In the genomic region with DNA sequence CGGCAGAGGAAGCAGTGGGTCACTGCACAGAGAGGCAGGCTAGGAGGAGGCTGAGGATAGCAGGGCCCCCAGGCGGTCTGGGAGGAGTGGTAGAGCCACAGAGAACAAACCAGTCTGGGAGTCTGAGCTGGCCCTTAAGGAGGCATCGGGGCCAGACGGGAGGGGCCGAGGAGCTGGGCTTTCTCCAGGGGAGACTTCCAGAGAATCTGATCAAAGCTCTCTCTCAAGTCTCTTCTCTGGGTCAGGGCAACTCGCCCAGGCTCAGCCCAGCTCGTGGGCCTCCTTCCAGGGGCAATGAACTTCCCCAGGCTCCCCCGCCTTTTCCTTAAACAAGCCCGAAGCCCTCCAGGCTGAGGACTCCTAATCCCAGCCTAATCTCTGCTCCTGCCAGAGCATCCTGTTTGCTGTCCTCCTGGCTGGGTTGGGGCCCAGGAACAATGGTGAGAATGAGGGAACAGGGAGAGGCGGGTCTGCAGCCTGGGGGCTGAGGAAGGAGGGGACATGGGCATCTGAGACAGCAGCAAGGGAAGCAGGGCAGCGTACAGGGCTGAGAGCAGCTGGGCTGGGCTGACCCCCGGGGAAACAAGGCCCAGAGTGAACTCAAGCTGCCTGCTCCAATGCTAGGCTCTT, we compare ENCODE assay signal across 13 cellular contexts.
DNase-seq lines count a peak whose midpoint lies in the region; ATAC-seq, FAIRE-seq and TF ChIP-seq lines count a peak whose summit lies in the region.
"Had no signal": no experiment of that assay in that cellular context is flagged by ENCODE, and none has a peak within 500 bp of the region (broad histone marks: within the 10 kb centered on the region; RNA-seq: fewer than 3 reads in every experiment).

No MANE protein-coding gene starts in this region.

- DNase-seq in right lobe of liver (peak in 1 of 3 donors; percentile 30), HepG2 (ENCODE audit: low spot score) (no peak), globus pallidus (ENCODE audit: low spot score) (peak; percentile 54), NCI-H510A (lab: John Stamatoyannopoulos, UW) (no peak), NCI-H1930 (lab: John Stamatoyannopoulos, UW) (no peak), brain microvascular endothelial cell (no peak), DMS79 (lab: John Stamatoyannopoulos, UW) (no peak)
- DNase-seq: activated T-cell treated with anti-CD3 and anti-CD28 coated beads, Interleukin-2, amount 50 U/mL, for 48 hours; foreskin fibroblast; NCI-H1436 treated with DMSO at 0.1 percent for 48 hours had no signal

- no peaks in the 10 kb centered on the region for H3K27me3 ChIP-seq in right lobe of liver
- H3K27me3 ChIP-seq in HepG2 (ENCODE audit: control insufficient read depth in 1 of 2, insufficient read depth in 2 of 2, low read length in 2 of 2): peaks cover 0 to 4% of the 10 kb centered on the region in 2 experiments; a peak in 2 of 5 replicates
- H3K27me3 ChIP-seq in brain microvascular endothelial cell (replicated peaks): peaks cover 2% of the 10 kb centered on the region
- H3K27me3 ChIP-seq: Peyer's patch had no signal

- CTCF ChIA-PET in HepG2 (lab: Yijun Ruan, JAX; ENCODE audit: low intra/inter-chr PET ratio, low total read pairs): no interaction called here

- peak overlapping the region; percentile 56 to 89 (median 81) for H3K27ac Mint-ChIP-seq in nephron

- H3K79me2 ChIP-seq in HepG2 (ENCODE audit: insufficient read depth, low read length): no peaks in the 10 kb centered on the region

- H3K36me3 ChIP-seq in right lobe of liver (no peaks in the 10 kb centered on the region), HepG2 (replicated peaks in 1 of 2; ENCODE audit: control insufficient read depth in 1 of 2, insufficient read depth in 2 of 2, low read length in 2 of 2) (no peaks in the 10 kb centered on the region), brain microvascular endothelial cell (replicated peaks) (no peaks in the 10 kb centered on the region)
- H3K36me3 ChIP-seq: Peyer's patch had no signal

- TF ChIP-seq CTCF in right lobe of liver (IDR thresholded peaks at IDR 0.05) (no peak), HepG2 (CRISPR knock-in tag; IDR thresholded peaks at IDR 0.05) (no peak), nephron (IDR thresholded peaks at IDR 0.05; ENCODE audit: unreplicated experiment in 3 of 3) (no peak), brain microvascular endothelial cell (IDR thresholded peaks at IDR 0.05; ENCODE audit: low read depth, low read length, missing control alignments) (no peak)

- H4K20me1 ChIP-seq in HepG2 (ENCODE audit: insufficient read depth, low read length): no peaks in the 10 kb centered on the region

- peaks cover 32% of the 10 kb centered on the region for H3K4me1 Mint-ChIP-seq in nephron

- H3K4me1 ChIP-seq in right lobe of liver (no peaks in the 10 kb centered on the region), HepG2 (ENCODE audit: insufficient read depth, low read length) (no peaks in the 10 kb centered on the region)

- no peak overlapping the region for H3K4me2 ChIP-seq in HepG2 (ENCODE audit: low read depth, low read length)

- no TSS peak for BruUV-seq in HepG2 (replicated peaks; lab: Mats Ljungman, UMichigan)

- TF ChIP-seq EP300 in HepG2 (IDR thresholded peaks at IDR 0.05; ENCODE audit: low read depth in 2 of 2, low read length in 2 of 2) (no peak), HepG2 (CRISPR knock-in tag; IDR thresholded peaks at IDR 0.05; ENCODE audit: borderline replicate concordance) (no peak)

- in situ Hi-C loops in HepG2 (cut with HindIII; ENCODE audit: extremely low pct_ligation_motif_present, low pct_unique_long_range_greater_than_20kb) (no loop called here), brain microvascular endothelial cell (cut with HindIII; ENCODE audit: low pct_ligation_motif_present, low sequenced_read_pairs) (no loop called here)

- H3K9me3 ChIP-seq in right lobe of liver (no peaks in the 10 kb centered on the region), HepG2 (ENCODE audit: low read length) (peaks cover 6% of the 10 kb centered on the region)
- H3K9me3 ChIP-seq: Peyer's patch had no signal

- no peak for FAIRE-seq in HepG2 (lab: Jason Lieb, UNC)
- FAIRE-seq: bronchial epithelial cell had no signal

- H3K9ac ChIP-seq in HepG2 (ENCODE audit: insufficient read depth, low read depth, low read length): no peak overlapping the region

- H3K36me3 Mint-ChIP-seq in nephron (ENCODE audit: low read depth): no peaks in the 10 kb centered on the region

- ATAC-seq in right lobe of liver: peak; percentile 37 to 65 (median 50)
- ATAC-seq in HepG2: no peak; the same call in 2 of the 3 replicates

- no peak overlapping the region for H3K4me3 Mint-ChIP-seq in nephron

- intact Hi-C loops in right lobe of liver (cut with DNase I) (no loop called here), HepG2 (cut with micrococcal nuclease; ENCODE audit: unreplicated experiment) (no loop called here)

- H2AFZ ChIP-seq in HepG2 (ENCODE audit: low read length): no peak overlapping the region

- WGBS in right lobe of liver (ENCODE audit: insufficient coverage, low coverage, low lambda C conversion rate, missing lambda C conversion rate): 11% methylated on average over 4 of the region's 12 CpGs
- WGBS in HepG2 (ENCODE audit: low lambda C conversion rate): 13% methylated on average over 12 of the region's 12 CpGs

- H3K9me3 Mint-ChIP-seq in nephron: peaks cover 8% of the 10 kb centered on the region

- TF ChIP-seq POLR2A in right lobe of liver (IDR thresholded peaks at IDR 0.05) (no peak), HepG2 (IDR thresholded peaks at IDR 0.05; ENCODE audit: insufficient read depth in 1 of 2, low read depth in 2 of 2, low read length in 2 of 2) (no peak)

- TF ChIP-seq RAD21 in HepG2 (CRISPR knock-in tag; IDR thresholded peaks at IDR 0.05): no peak

- peaks cover 7% of the 10 kb centered on the region for H3K27me3 Mint-ChIP-seq in nephron (ENCODE audit: low read depth)

- no peak overlapping the region for H3K4me3 ChIP-seq in right lobe of liver
- no peak overlapping the region for H3K4me3 ChIP-seq in HepG2 (replicated peaks in 1 of 3; ENCODE audit: insufficient read depth in 1 of 3, low read depth in 2 of 3, low read length in 3 of 3)
- H3K4me3 ChIP-seq in brain microvascular endothelial cell (ENCODE audit: low read depth, low read length): no peak overlapping the region
- H3K4me3 ChIP-seq: Peyer's patch had no signal

- H3K27ac ChIP-seq in right lobe of liver: no peak overlapping the region
- H3K27ac ChIP-seq in HepG2 (ENCODE audit: extremely low read length, insufficient read depth, low read length): no peak overlapping the region
- H3K27ac ChIP-seq in brain microvascular endothelial cell: no peak overlapping the region
- H3K27ac ChIP-seq: Peyer's patch had no signal

- POLR2A ChIA-PET in HepG2 (lab: Yijun Ruan, JAX): no interaction called here

TF ChIP-seq in HepG2, 621 proteins besides CTCF, POLR2A, EP300 and RAD21:
- no peak for TF ChIP-seq ZNF460 (CRISPR knock-in tag; IDR thresholded peaks at IDR 0.05; ENCODE audit: borderline replicate concordance)
- no peak for TF ChIP-seq HOXA5 (CRISPR knock-in tag; IDR thresholded peaks at IDR 0.05)
- TF ChIP-seq SRSF4 (IDR thresholded peaks at IDR 0.05; ENCODE audit: low read depth, low read length, poor library complexity, severe bottlenecking): no peak
- TF ChIP-seq SMAD1 (CRISPR knock-in tag; IDR thresholded peaks at IDR 0.05; ENCODE audit: borderline replicate concordance, low read depth): no peak
- no peak for TF ChIP-seq ZBTB1 (CRISPR knock-in tag; IDR thresholded peaks at IDR 0.05; ENCODE audit: borderline replicate concordance)
- no peak for TF ChIP-seq HMG20A (CRISPR knock-in tag; IDR thresholded peaks at IDR 0.05; ENCODE audit: borderline replicate concordance)
